ENCODE assay signal across 13 cellular contexts in the genomic region with DNA sequence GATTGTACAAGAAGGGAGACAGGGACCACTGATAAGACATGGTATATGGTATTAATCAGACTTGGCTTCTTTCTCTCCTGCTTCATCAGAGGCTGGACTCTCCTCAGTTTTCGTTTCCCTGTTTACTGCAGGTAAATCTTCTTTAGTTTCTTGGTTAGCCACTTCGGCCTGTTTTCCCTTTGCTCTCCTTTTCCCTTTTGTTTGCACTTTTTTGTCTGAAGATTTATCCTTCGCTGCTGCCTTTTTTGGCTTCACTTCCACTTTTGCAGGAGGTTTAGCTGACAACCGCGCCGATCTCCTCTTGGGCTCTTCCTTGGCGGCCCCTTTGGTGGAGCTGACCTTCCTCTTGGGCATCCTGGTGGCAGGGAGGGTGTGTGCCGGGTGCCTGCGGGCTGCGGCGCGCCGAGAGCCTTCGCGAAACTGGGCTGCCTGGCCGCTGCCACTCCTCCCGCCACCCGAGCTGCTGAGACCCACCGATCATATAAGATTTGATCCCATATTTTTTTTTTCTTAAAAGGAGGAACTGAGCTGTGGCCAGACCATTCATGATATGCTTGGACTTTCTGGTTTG. TPM values are rescaled to one million over a fixed set of nuclear protein-coding genes. Genes with fewer than 3 reads are reported as not detected.
"Had no signal": no experiment of that assay in that cellular context is flagged by ENCODE, and none has a peak within 500 bp of the region (broad histone marks: within the 10 kb centered on the region; RNA-seq: fewer than 3 reads in every experiment).

No MANE protein-coding gene starts in this region.

RNA-seq across cellular contexts. Expression of gene SMIM9, which starts 17.3 kb away (rescaled TPM):
- total RNA-seq: stomach, subcutaneous adipose tissue, suprapubic skin, temporal lobe, thoracic aorta, thyroid gland, tibial nerve, transverse colon, upper lobe of right lung, ureter, urinary bladder, uterus, vagina had no signal
- polyA plus RNA-seq: stomach, urinary bladder had no signal
